19 cellular contexts compared by ENCODE assay signal in genomic region chr3:10645800-10646199, GRCh38.
"Had no signal": no experiment of that assay in that cellular context is flagged by ENCODE, and none has a peak within 500 bp of the region (broad histone marks: within the 10 kb centered on the region; RNA-seq: fewer than 3 reads in every experiment).

No MANE protein-coding gene starts in this region.

- H3K4me3 Mint-ChIP-seq: natural killer cell treated with Interleukin-12 subunit alpha and Interleukin-12 subunit beta and Interleukin-15 and Interleukin-18, amount 100 ng/mL, for 72 hours; stimulated activated memory B cell treated with anti-CD40 and anti-IgM and Interleukin-4, amounts not matched to agents 10 μg/mL and 1 μg/mL and 100 μg/mL, for 72 hours; type B pancreatic cell had no signal

- H3K36me3 Mint-ChIP-seq: natural killer cell treated with Interleukin-12 subunit alpha and Interleukin-12 subunit beta and Interleukin-15 and Interleukin-18, amount 100 ng/mL, for 72 hours; stimulated activated memory B cell treated with anti-CD40 and anti-IgM and Interleukin-4, amounts not matched to agents 10 μg/mL and 1 μg/mL and 100 μg/mL, for 72 hours; type B pancreatic cell had no signal

- H3K27ac Mint-ChIP-seq: natural killer cell treated with Interleukin-12 subunit alpha and Interleukin-12 subunit beta and Interleukin-15 and Interleukin-18, amount 100 ng/mL, for 72 hours; stimulated activated memory B cell treated with anti-CD40 and anti-IgM and Interleukin-4, amounts not matched to agents 10 μg/mL and 1 μg/mL and 100 μg/mL, for 72 hours; type B pancreatic cell had no signal

- DNase-seq: central memory CD4-positive, alpha-beta T cell; dorsolateral prefrontal cortex; effector CD4-positive, alpha-beta T cell; foreskin fibroblast; gastrocnemius medialis; left cardiac atrium; left ventricle myocardium inferior; lower lobe of right lung; ovary; sigmoid colon; stimulated activated CD4-positive, alpha-beta T cell treated with anti-CD3 and anti-CD28 coated beads, Interleukin-4, amount 100 ng/mL, for 4 hours; stimulated activated naive CD8-positive, alpha-beta T cell treated with anti-CD3 and anti-CD28 coated beads, Interleukin-15, Interleukin-2, amounts not matched to agents 100 U/mL and 50 U/mL, for 24 hours; substantia nigra; testis; tibial artery had no signal

- ATAC-seq: esophagus mucosa; gastrocnemius medialis; left cardiac atrium; lower lobe of right lung; natural killer cell treated with Interleukin-12 subunit alpha and Interleukin-12 subunit beta and Interleukin-15 and Interleukin-18, amount 100 ng/mL, for 72 hours; stimulated activated memory B cell treated with anti-CD40 and anti-IgM and Interleukin-4, amounts not matched to agents 10 μg/mL and 1 μg/mL and 100 μg/mL, for 72 hours; stimulated activated naive CD8-positive, alpha-beta T cell treated with anti-CD3 and anti-CD28 coated beads, Interleukin-15, Interleukin-2, amounts not matched to agents 100 U/mL and 50 U/mL, for 24 hours had no signal

- H3K4me1 Mint-ChIP-seq: stimulated activated memory B cell treated with anti-CD40 and anti-IgM and Interleukin-4, amounts not matched to agents 10 μg/mL and 1 μg/mL and 100 μg/mL, for 72 hours had no signal

- H3K9me3 Mint-ChIP-seq: natural killer cell treated with Interleukin-12 subunit alpha and Interleukin-12 subunit beta and Interleukin-15 and Interleukin-18, amount 100 ng/mL, for 72 hours; type B pancreatic cell had no signal
